22 cellular contexts compared by ENCODE assay signal in the genomic region with DNA sequence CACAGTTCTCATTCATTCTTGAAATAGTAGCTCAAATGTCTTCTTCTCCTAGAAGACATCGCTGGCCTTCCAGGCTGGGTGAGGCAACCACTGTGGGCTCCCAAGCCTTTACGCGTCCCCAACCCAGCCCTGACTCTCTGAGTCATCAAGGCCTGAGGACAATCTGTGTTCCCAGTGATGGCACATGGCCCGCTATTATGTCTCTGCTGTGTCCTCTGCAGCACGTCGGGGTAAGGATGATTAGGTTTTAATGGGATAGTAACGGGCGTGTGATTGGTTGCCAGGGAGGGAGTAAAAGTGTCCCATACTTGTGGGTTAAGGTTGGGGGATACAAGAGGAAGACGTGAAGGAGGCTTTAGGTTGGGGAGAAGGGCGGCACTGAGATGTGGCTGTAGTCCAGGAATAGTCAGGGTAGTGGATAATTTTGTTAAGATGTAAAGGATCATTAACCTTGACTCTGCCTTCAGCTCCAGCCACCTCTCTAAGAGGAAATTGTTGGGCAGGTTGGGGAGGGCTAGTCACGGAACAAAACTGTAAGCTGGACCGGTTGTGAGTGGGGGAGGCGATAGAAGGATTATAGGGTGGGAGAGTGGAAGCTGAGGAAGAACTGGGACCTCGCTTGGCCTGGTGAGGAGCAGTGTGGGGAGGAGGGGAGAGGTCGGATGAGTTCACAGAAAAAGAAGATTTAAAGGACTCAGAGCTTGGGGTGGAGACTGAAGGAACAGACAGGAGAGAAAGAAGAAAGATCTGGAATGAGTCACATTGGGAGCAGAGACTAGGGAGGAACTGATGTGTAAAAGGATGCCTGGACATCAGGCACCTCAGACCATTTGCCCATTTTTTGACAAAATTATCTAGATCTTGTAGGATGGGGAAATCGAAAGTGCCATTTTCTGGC. TPM values are rescaled to one million over a fixed set of nuclear protein-coding genes. Genes with fewer than 3 reads are reported as not detected.
A peak's percentile ranks its signal among the peaks of the same experiment; 100 is the strongest.
DNase-seq lines count a peak whose midpoint lies in the region; FAIRE-seq and TF ChIP-seq lines count a peak whose summit lies in the region.
"Had no signal": no experiment of that assay in that cellular context is flagged by ENCODE, and none has a peak within 500 bp of the region (broad histone marks: within the 10 kb centered on the region; RNA-seq: fewer than 3 reads in every experiment).

No MANE protein-coding gene starts in this region.

- H3K9me1 ChIP-seq in keratinocyte (ENCODE audit: control insufficient read depth, extremely low read depth, insufficient read depth, low read length): no peaks in the 10 kb centered on the region

- H2BK5ac ChIP-seq in H9 (ENCODE audit: insufficient read length, low read length): no peak overlapping the region

- no peak overlapping the region for H3K56ac ChIP-seq in H9 (ENCODE audit: insufficient read length, low read depth, low read length)

- H3K27ac Mint-ChIP-seq in H9: no peak overlapping the region
- H3K27ac Mint-ChIP-seq: activated CD4-positive, alpha-beta memory T cell treated with anti-CD3 and anti-CD28 coated beads for 36 hours; activated naive CD8-positive, alpha-beta T cell treated with anti-CD3 and anti-CD28 coated beads, Interleukin-2, amount 10 ng/mL, durations not matched to agents 7 days and 5 days; CD8-positive, alpha-beta T cell had no signal

- intact Hi-C loops in spleen (cut with DNase I; ENCODE audit: low total_unique reads): no loop called here

- TF ChIP-seq POLR2A in spleen (IDR thresholded peaks at IDR 0.05): no peak

- H2AFZ ChIP-seq in keratinocyte (ENCODE audit: control insufficient read depth, low read length): no peak overlapping the region
- no peak overlapping the region for H2AFZ ChIP-seq in H9 (ENCODE audit: low read length)

- peaks cover 0 to 2% of the 10 kb centered on the region in 2 experiments; a peak in 1 of 4 replicates for H3K4me1 Mint-ChIP-seq in H9
- H3K4me1 Mint-ChIP-seq: activated naive CD8-positive, alpha-beta T cell treated with anti-CD3 and anti-CD28 coated beads, Interleukin-2, amount 10 ng/mL, durations not matched to agents 7 days and 5 days had no signal

- no peak overlapping the region for H2BK20ac ChIP-seq in H9 (ENCODE audit: low read depth, low read length, poor library complexity, severe bottlenecking)

- H3K4ac ChIP-seq in H9 (ENCODE audit: low read depth, low read length): no peak overlapping the region

- no peak overlapping the region for H3K9ac ChIP-seq in keratinocyte (ENCODE audit: control insufficient read depth, extremely low read depth, insufficient read depth, low read length)
- H3K9ac ChIP-seq in H9 (ENCODE audit: extremely low read depth, insufficient read length, low read length): no peak overlapping the region

- FAIRE-seq in keratinocyte (lab: Jason Lieb, UNC) (peak; percentile 90), urothelium cell line (lab: Jason Lieb, UNC) (peak; percentile 70)
- FAIRE-seq: TTC549 had no signal

- no peak overlapping the region for H4K8ac ChIP-seq in H9 (replicated peaks; ENCODE audit: insufficient read length, low read depth, low read length)

- H3T11ph ChIP-seq in H9 (ENCODE audit: low read length): no peak overlapping the region

- dilution Hi-C loops in keratinocyte (cut with MboI; ENCODE audit: extremely low pct_ligation_motif_present, low sequenced_read_pairs): no loop called here

- CTCF ChIA-PET in RWPE1 (lab: Yijun Ruan, JAX): interaction anchor here (0.6 to 1.1 kb wide), 2 partner anchors 30 to 123 kb away, joined by 3 to 4 read pairs; no protein-coding TSS in a partner anchor

- no peak overlapping the region for H2BK120ac ChIP-seq in H9 (ENCODE audit: low read depth, low read length, poor library complexity, severe bottlenecking)

- no peaks in the 10 kb centered on the region for H3K9me3 ChIP-seq in keratinocyte (ENCODE audit: control insufficient read depth, low read depth, low read length)
- no peaks in the 10 kb centered on the region for H3K9me3 ChIP-seq in spleen
- H3K9me3 ChIP-seq in H9 (ENCODE audit: control insufficient read depth, low read depth, low read length): peaks cover 5% of the 10 kb centered on the region
- H3K9me3 ChIP-seq: neutrophil had no signal

- H3K14ac ChIP-seq in H9 (ENCODE audit: insufficient read depth, low read length): no peak overlapping the region

- H4K20me1 ChIP-seq in keratinocyte (ENCODE audit: control insufficient read depth, extremely low read depth, insufficient read depth, low read length) (no peaks in the 10 kb centered on the region), H9 (ENCODE audit: control insufficient read depth, insufficient read depth, insufficient read length) (no peaks in the 10 kb centered on the region)

- H3K79me2 ChIP-seq in keratinocyte (ENCODE audit: control insufficient read depth, insufficient read depth, low read length) (no peaks in the 10 kb centered on the region), H9 (ENCODE audit: insufficient read depth, low read length) (no peaks in the 10 kb centered on the region)

- H2BK15ac ChIP-seq in H9 (ENCODE audit: low read depth, low read length): no peak overlapping the region

- H3K18ac ChIP-seq in H9 (ENCODE audit: insufficient read length, low read depth, low read length): no peak overlapping the region

- H3K4me1 ChIP-seq in keratinocyte (ENCODE audit: control insufficient read depth, extremely low read depth, insufficient read depth, low read length) (peaks cover 58% of the 10 kb centered on the region), spleen (no peaks in the 10 kb centered on the region), H9 (ENCODE audit: insufficient read depth, low read length) (no peaks in the 10 kb centered on the region)

- no peaks in the 10 kb centered on the region for H3K79me1 ChIP-seq in H9 (ENCODE audit: insufficient read depth, low read depth, low read length, poor library complexity, severe bottlenecking)

- H3K9me3 Mint-ChIP-seq in H9: peaks cover 14 to 18% of the 10 kb centered on the region in 2 experiments
- H3K9me3 Mint-ChIP-seq: activated CD4-positive, alpha-beta memory T cell treated with anti-CD3 and anti-CD28 coated beads for 36 hours; activated naive CD8-positive, alpha-beta T cell treated with anti-CD3 and anti-CD28 coated beads, Interleukin-2, amount 10 ng/mL, durations not matched to agents 7 days and 5 days; activated T-cell treated with anti-CD3 and anti-CD28 coated beads, Interleukin-2, amount 50 U/mL, for 4 hours; CD8-positive, alpha-beta T cell had no signal

- H2AK5ac ChIP-seq in H9 (ENCODE audit: insufficient read length, low read length): no peak overlapping the region

- 67 to 79% (median 75%) methylated on average over 16 of the region's 16 CpGs for WGBS in spleen, 5 donors
- no CpG with 5 or more reads among the region's 16 CpGs for WGBS in H9 (ENCODE audit: extremely low coverage, insufficient read length, low lambda C conversion rate)

- H3K23ac ChIP-seq in H9 (ENCODE audit: insufficient read length, low read depth, low read length): no peak overlapping the region

- peak overlapping the region in 1 of 3 experiments; percentile 30 for H3K4me3 ChIP-seq in keratinocyte (ENCODE audit: control insufficient read depth in 2 of 3, extremely low read depth in 1 of 3, insufficient read depth in 2 of 3, low read depth in 1 of 3, low read length in 3 of 3)
- H3K4me3 ChIP-seq in spleen: no peak overlapping the region

- no peak overlapping the region for H2BK12ac ChIP-seq in H9 (ENCODE audit: insufficient read length, low read depth, low read length)

- DNase-seq in SIG-M5 treated with dmso at 0.1 percent for 504 hours (lab: John Stamatoyannopoulos, UW; ENCODE audit: unreplicated experiment): peak; percentile 21
- DNase-seq in SIG-M5 (lab: John Stamatoyannopoulos, UW): no peak
- DNase-seq in RWPE1 (ENCODE audit: low spot score): no peak
- DNase-seq in keratinocyte (ENCODE audit: low read depth, low spot score): no peak
- DNase-seq in urothelium cell line (ENCODE audit: low spot score): no peak
- no peak for DNase-seq in spleen
- no peak for DNase-seq in activated CD4-positive, alpha-beta T cell treated with anti-CD3 and anti-CD28 coated beads for 48 hours
- DNase-seq in H9: no peak
- DNase-seq: activated CD4-positive, alpha-beta memory T cell treated with anti-CD3 and anti-CD28 coated beads for 36 hours; activated naive CD8-positive, alpha-beta T cell treated with anti-CD3 and anti-CD28 coated beads, Interleukin-2, amount 10 ng/mL, durations not matched to agents 7 days and 5 days; activated T-cell treated with anti-CD3 and anti-CD28 coated beads, Interleukin-2, amount 50 U/mL, for 4 hours; CD8-positive, alpha-beta T cell; effector CD4-positive, alpha-beta T cell; foreskin fibroblast; mesendoderm; NCI-H1092 treated with DMSO at 0.1 percent for 48 hours; right cardiac atrium; stimulated activated CD4-positive, alpha-beta T cell treated with anti-CD3 and anti-CD28 coated beads, Interleukin-4, amount 100 ng/mL, for 1 hour; stimulated activated CD8-positive, alpha-beta memory T cell treated with anti-CD3 and anti-CD28 coated beads, Interleukin-4, amount 100 ng/mL, for 48 hours had no signal

- no peaks in the 10 kb centered on the region for H3K27me3 ChIP-seq in keratinocyte (ENCODE audit: control insufficient read depth, extremely low read depth, insufficient read depth, low read length)
- peaks cover 0 to 52% (median 4%) of the 10 kb centered on the region in 7 donors for H3K27me3 ChIP-seq in spleen (replicated peaks in 1 of 7)
- H3K27me3 ChIP-seq in H9 (ENCODE audit: insufficient read depth, low read length): no peaks in the 10 kb centered on the region

- POLR2A ChIA-PET in RWPE1 (lab: Yijun Ruan, JAX; ENCODE audit: low non-redundant PET): no interaction called here

- H3K27ac ChIP-seq in RWPE1: peak overlapping the region; percentile 98
- no peak overlapping the region for H3K27ac ChIP-seq in keratinocyte (ENCODE audit: control insufficient read depth, insufficient read depth, low read length)
- H3K27ac ChIP-seq in spleen: no peak overlapping the region
- H3K27ac ChIP-seq in H9 (ENCODE audit: insufficient read length, low read depth, low read length): no peak overlapping the region
- H3K27ac ChIP-seq: neutrophil had no signal

- peaks cover 21% of the 10 kb centered on the region for H3K27me3 Mint-ChIP-seq in H9 (ENCODE audit: low read depth)

- no peak overlapping the region for H4K91ac ChIP-seq in H9 (ENCODE audit: insufficient read length, low read depth, low read length)

- H4K5ac ChIP-seq in H9 (ENCODE audit: insufficient read length, low read depth, low read length): no peak overlapping the region

- TF ChIP-seq CTCF in RWPE1 (conservative IDR thresholded peaks at IDR 0.05; ENCODE audit: low read depth) (no peak), keratinocyte (optimal IDR thresholded peaks at IDR 0.05 in 1 of 3, IDR thresholded peaks at IDR 0.05 in 1 of 3, conservative IDR thresholded peaks at IDR 0.05 in 1 of 3; ENCODE audit: extremely low read depth in 1 of 3, insufficient read depth in 2 of 3, low read length in 3 of 3) (no peak), spleen (IDR thresholded peaks at IDR 0.05 in 8 of 11, conservative IDR thresholded peaks at IDR 0.05 in 3 of 11) (no peak), H9 (conservative IDR thresholded peaks at IDR 0.05) (no peak)

- H3K36me3 ChIP-seq in keratinocyte (ENCODE audit: control insufficient read depth in 2 of 2, extremely low read depth in 1 of 2, insufficient read depth in 2 of 2, low read length in 2 of 2) (peaks cover 0 to 1% of the 10 kb centered on the region in 2 experiments), spleen (no peaks in the 10 kb centered on the region)
- H3K36me3 ChIP-seq: neutrophil had no signal

- H3K36me3 Mint-ChIP-seq in H9 (ENCODE audit: insufficient read depth in 1 of 3, low read depth in 3 of 3): peaks cover 0 to 9% (median 0%) of the 10 kb centered on the region in 3 experiments; a peak in 5 of 7 replicates
- H3K36me3 Mint-ChIP-seq: activated CD4-positive, alpha-beta memory T cell treated with anti-CD3 and anti-CD28 coated beads for 36 hours; activated naive CD8-positive, alpha-beta T cell treated with anti-CD3 and anti-CD28 coated beads, Interleukin-2, amount 10 ng/mL, durations not matched to agents 7 days and 5 days; CD8-positive, alpha-beta T cell had no signal

- H3K4me2 ChIP-seq in keratinocyte (ENCODE audit: control insufficient read depth, extremely low read depth, insufficient read depth, low read depth, low read length) (no peak overlapping the region), H9 (ENCODE audit: insufficient read depth, insufficient read length, low read length) (no peak overlapping the region)

- no peak overlapping the region for H3K4me3 Mint-ChIP-seq in H9
- H3K4me3 Mint-ChIP-seq: activated CD4-positive, alpha-beta memory T cell treated with anti-CD3 and anti-CD28 coated beads for 36 hours; activated naive CD8-positive, alpha-beta T cell treated with anti-CD3 and anti-CD28 coated beads, Interleukin-2, amount 10 ng/mL, durations not matched to agents 7 days and 5 days; activated T-cell treated with anti-CD3 and anti-CD28 coated beads, Interleukin-2, amount 50 U/mL, for 4 hours; CD8-positive, alpha-beta T cell had no signal

- no peaks in the 10 kb centered on the region for H3K23me2 ChIP-seq in H9 (ENCODE audit: insufficient read length, low read depth, low read length, poor library complexity, severe bottlenecking)

RNA-seq across cellular contexts. Expression of gene IGFL1, which starts 27.9 kb away (rescaled TPM):
- 14.0 to 86.6 TPM (median 21.3 TPM) in 3 replicates for polyA plus RNA-seq in keratinocyte
- 176 TPM for polyA plus RNA-seq in keratinocyte (2011; ENCODE audit: low read depth)
- polyA plus RNA-seq in keratinocyte (2011; cell fraction: cytosol; rRNA removed): 43.5 and 56.0 TPM in 2 replicates
- 37.3 and 41.1 TPM in 2 replicates for polyA plus RNA-seq in keratinocyte (2011; cell fraction: nucleus; rRNA removed)
- polyA plus RNA-seq in keratinocyte (2012; ENCODE audit: low replicate concordance): 17.2 and 447 TPM in 2 replicates
- 11.8 to 106 TPM (median 30.7 TPM) in 3 replicates for polyA minus RNA-seq in keratinocyte
- polyA minus RNA-seq in keratinocyte (2011; cell fraction: cytosol; rRNA and poly(A)+ RNA removed): 32.8 TPM
- polyA minus RNA-seq in keratinocyte (2011; cell fraction: nucleus; rRNA and poly(A)+ RNA removed): 16.1 and 18.7 TPM in 2 replicates
- total RNA-seq in spleen: not detected
- polyA plus RNA-seq in spleen: not detected
- not detected in 2 replicates for total RNA-seq in H9 (2021)
- total RNA-seq: A673; activated CD4-positive, alpha-beta memory T cell treated with anti-CD3 and anti-CD28 coated beads for 36 hours; activated naive CD8-positive, alpha-beta T cell treated with anti-CD3 and anti-CD28 coated beads, Interleukin-2, amount 10 ng/mL, durations not matched to agents 7 days and 5 days; activated T-cell treated with anti-CD3 and anti-CD28 coated beads, Interleukin-2, amount 50 U/mL, for 4 hours; CD8-positive, alpha-beta T cell; right cardiac atrium had no signal
- polyA plus RNA-seq: right cardiac atrium had no signal

RNA-seq across cellular contexts. Expression of gene IGFL2, which starts 53.6 kb away (rescaled TPM):
- 2.9 to 16.2 TPM (median 7.1 TPM) in 3 replicates for polyA plus RNA-seq in keratinocyte
- polyA plus RNA-seq in keratinocyte (2011; ENCODE audit: low read depth): 17.9 TPM
- 5.8 and 6.2 TPM in 2 replicates for polyA plus RNA-seq in keratinocyte (2011; cell fraction: cytosol; rRNA removed)
- polyA plus RNA-seq in keratinocyte (2011; cell fraction: nucleus; rRNA removed): 2.6 and 5.8 TPM in 2 replicates
- polyA plus RNA-seq in keratinocyte (2012; ENCODE audit: low replicate concordance): 3.2 and 59.5 TPM in 2 replicates
- 4.1 to 10.4 TPM (median 7.2 TPM) in 3 replicates for polyA minus RNA-seq in keratinocyte
- polyA minus RNA-seq in keratinocyte (2011; cell fraction: cytosol; rRNA and poly(A)+ RNA removed): 7.9 TPM
- polyA minus RNA-seq in keratinocyte (2011; cell fraction: nucleus; rRNA and poly(A)+ RNA removed): 4.3 and 4.7 TPM in 2 replicates
- total RNA-seq in spleen: not detected
- polyA plus RNA-seq in spleen: not detected
- total RNA-seq in H9 (2021): not detected in 2 replicates
- total RNA-seq: activated CD4-positive, alpha-beta memory T cell treated with anti-CD3 and anti-CD28 coated beads for 36 hours; activated naive CD8-positive, alpha-beta T cell treated with anti-CD3 and anti-CD28 coated beads, Interleukin-2, amount 10 ng/mL, durations not matched to agents 7 days and 5 days; activated T-cell treated with anti-CD3 and anti-CD28 coated beads, Interleukin-2, amount 50 U/mL, for 4 hours; CD8-positive, alpha-beta T cell had no signal
